In genomic region chr17:30368896-30369720, GRCh38 we compare ENCODE assay signal across 19 cellular contexts. TPM values are rescaled to one million over a fixed set of nuclear protein-coding genes. Genes with fewer than 3 reads are reported as not detected.
DNase-seq lines count a peak whose midpoint lies in the region; ATAC-seq, FAIRE-seq and TF ChIP-seq lines count a peak whose summit lies in the region.
"Had no signal": no experiment of that assay in that cellular context is flagged by ENCODE, and none has a peak within 500 bp of the region (broad histone marks: within the 10 kb centered on the region; RNA-seq: fewer than 3 reads in every experiment).

No MANE protein-coding gene starts in this region.

- H3K9me3 ChIP-seq in Karpas-422 (ENCODE audit: low read length), result no peaks in the 10 kb centered on the region
- H3K9me3 ChIP-seq: BLaER1 treated with 17β-estradiol and CSF1 and Interleukin-3, amounts not matched to agents 10 nM and 100 nM; heart right ventricle had no signal

- H3K9me3 Mint-ChIP-seq in nephron, result peaks cover 2% of the 10 kb centered on the region
- H3K9me3 Mint-ChIP-seq: naive B cell had no signal

- H3K4me1 ChIP-seq in foreskin keratinocyte, result peaks cover 14% of the 10 kb centered on the region
- peaks cover 2% of the 10 kb centered on the region for H3K4me1 ChIP-seq in Karpas-422 (ENCODE audit: low read length)

- no peak overlapping the region for H3K4me3 ChIP-seq in Karpas-422 (ENCODE audit: low read length)
- H3K4me3 ChIP-seq: BLaER1 treated with 17β-estradiol and CSF1 and Interleukin-3, amounts not matched to agents 10 nM and 100 nM; heart right ventricle; skin epidermis had no signal

- H3K27me3 ChIP-seq in foreskin keratinocyte, result no peaks in the 10 kb centered on the region
- H3K27me3 ChIP-seq in Karpas-422 (ENCODE audit: low read length), result no peaks in the 10 kb centered on the region
- H3K27me3 ChIP-seq: BLaER1 treated with 17β-estradiol and CSF1 and Interleukin-3, amounts not matched to agents 10 nM and 100 nM had no signal

- H3K9me2 ChIP-seq in Karpas-422 (replicated peaks; ENCODE audit: insufficient read depth, low read length), result no peaks in the 10 kb centered on the region

- no peak for TF ChIP-seq CTCF in VCaP (conservative IDR thresholded peaks at IDR 0.05)
- TF ChIP-seq CTCF in nephron (IDR thresholded peaks at IDR 0.05; ENCODE audit: unreplicated experiment in 3 of 3), result no peak
- TF ChIP-seq CTCF in foreskin keratinocyte (conservative IDR thresholded peaks at IDR 0.05), result no peak

- H3K79me2 ChIP-seq in Karpas-422 (ENCODE audit: low read length), result no peaks in the 10 kb centered on the region

- H3K4me3 Mint-ChIP-seq in nephron, result no peak overlapping the region

- peaks cover 3% of the 10 kb centered on the region for H3K27me3 Mint-ChIP-seq in nephron (ENCODE audit: low read depth)

- no peak overlapping the region for H3K4me2 ChIP-seq in Karpas-422 (ENCODE audit: low read depth, low read length, poor library complexity, severe bottlenecking)
- H3K4me2 ChIP-seq: BLaER1 treated with 17β-estradiol and CSF1 and Interleukin-3, amounts not matched to agents 10 nM and 100 nM had no signal

- no peak for ATAC-seq in foreskin keratinocyte

- H3K4me1 Mint-ChIP-seq in nephron, result peaks cover 14% of the 10 kb centered on the region

- no peaks in the 10 kb centered on the region for H4K20me1 ChIP-seq in Karpas-422 (ENCODE audit: insufficient read depth, low read depth, low read length)
- H4K20me1 ChIP-seq: BLaER1 treated with 17β-estradiol and CSF1 and Interleukin-3, amounts not matched to agents 10 nM and 100 nM had no signal

- H2AFZ ChIP-seq in Karpas-422 (ENCODE audit: low read length), result no peak overlapping the region

- H3K27ac ChIP-seq in VCaP, result peak overlapping the region; percentile 77
- no peak overlapping the region for H3K27ac ChIP-seq in foreskin keratinocyte
- no peak overlapping the region for H3K27ac ChIP-seq in Karpas-422 (ENCODE audit: low read length)
- H3K27ac ChIP-seq: BLaER1 treated with 17β-estradiol and CSF1 and Interleukin-3, amounts not matched to agents 10 nM and 100 nM; skin epidermis had no signal

- no peak overlapping the region for H3K9ac ChIP-seq in Karpas-422 (ENCODE audit: low read length)
- H3K9ac ChIP-seq: BLaER1 treated with 17β-estradiol and CSF1 and Interleukin-3, amounts not matched to agents 10 nM and 100 nM had no signal

- H3K27ac Mint-ChIP-seq in nephron, result peak overlapping the region; percentile 39 to 79 (median 76)

- H3K36me3 Mint-ChIP-seq in nephron (ENCODE audit: low read depth), result no peaks in the 10 kb centered on the region
- H3K36me3 Mint-ChIP-seq: naive B cell had no signal

- DNase-seq in DMS153 treated with DMSO at 0.1 percent for 48 hours (lab: John Stamatoyannopoulos, UW; ENCODE audit: unreplicated experiment) (peak; percentile 60), NCI-H146 (lab: John Stamatoyannopoulos, UW) (peak; percentile 51), foreskin keratinocyte (no peak), Karpas-422 (no peak), urothelium cell line (ENCODE audit: low spot score) (no peak)
- DNase-seq in activated T-cell treated with anti-CD3 and anti-CD28 coated beads, Interleukin-2, amount 50 U/mL, for 48 hours, result no peak
- DNase-seq: activated CD4-positive, alpha-beta T cell treated with anti-CD3 and anti-CD28 coated beads for 4 hours; activated gamma-delta T cell; GDM1; HCEC 1CT; heart right ventricle; left colon; naive B cell; T-helper 1 cell had no signal

- no peaks in the 10 kb centered on the region for H3K36me3 ChIP-seq in Karpas-422 (ENCODE audit: insufficient read depth, low read length)
- H3K36me3 ChIP-seq: BLaER1 treated with 17β-estradiol and CSF1 and Interleukin-3, amounts not matched to agents 10 nM and 100 nM; heart right ventricle had no signal

- FAIRE-seq in urothelium cell line (lab: Jason Lieb, UNC), result no peak

RNA-seq across cellular contexts. Expression of gene CPD, which starts 9.6 kb away (rescaled TPM):
- total RNA-seq in foreskin keratinocyte, result 31.2 and 31.8 TPM in 2 replicates
- polyA plus RNA-seq in foreskin keratinocyte, result 4.6 and 6.0 TPM in 2 replicates
- total RNA-seq in Karpas-422 (2014; rRNA removed; shearing (Covaris generic); ENCODE audit: low replicate concordance), result 18.4 and 19.2 TPM in 2 replicates

RNA-seq across cellular contexts. Expression of gene TMIGD1, which starts 35.3 kb away (rescaled TPM):
- not detected in 2 replicates for total RNA-seq in foreskin keratinocyte
- not detected in 2 replicates for polyA plus RNA-seq in foreskin keratinocyte
- not detected in 2 replicates for total RNA-seq in Karpas-422 (2014; rRNA removed; shearing (Covaris generic); ENCODE audit: low replicate concordance)
- total RNA-seq: heart right ventricle, OCI-LY7 had no signal
- polyA plus RNA-seq: heart right ventricle had no signal

Comparison
In these comparisons a context has a peak if more than half of its experiments do, and no peak if none do; other contexts are left out.
1. DNase-seq: peak in DMS153 treated with DMSO at 0.1 percent for 48 hours (single experiment) and NCI-H146 (single experiment); none in foreskin keratinocyte (0 of 2), Karpas-422 (single experiment), urothelium cell line (single experiment) and activated T-cell treated with anti-CD3 and anti-CD28 coated beads, Interleukin-2, amount 50 U/mL, for 48 hours (0 of 2).